In the genomic region with DNA sequence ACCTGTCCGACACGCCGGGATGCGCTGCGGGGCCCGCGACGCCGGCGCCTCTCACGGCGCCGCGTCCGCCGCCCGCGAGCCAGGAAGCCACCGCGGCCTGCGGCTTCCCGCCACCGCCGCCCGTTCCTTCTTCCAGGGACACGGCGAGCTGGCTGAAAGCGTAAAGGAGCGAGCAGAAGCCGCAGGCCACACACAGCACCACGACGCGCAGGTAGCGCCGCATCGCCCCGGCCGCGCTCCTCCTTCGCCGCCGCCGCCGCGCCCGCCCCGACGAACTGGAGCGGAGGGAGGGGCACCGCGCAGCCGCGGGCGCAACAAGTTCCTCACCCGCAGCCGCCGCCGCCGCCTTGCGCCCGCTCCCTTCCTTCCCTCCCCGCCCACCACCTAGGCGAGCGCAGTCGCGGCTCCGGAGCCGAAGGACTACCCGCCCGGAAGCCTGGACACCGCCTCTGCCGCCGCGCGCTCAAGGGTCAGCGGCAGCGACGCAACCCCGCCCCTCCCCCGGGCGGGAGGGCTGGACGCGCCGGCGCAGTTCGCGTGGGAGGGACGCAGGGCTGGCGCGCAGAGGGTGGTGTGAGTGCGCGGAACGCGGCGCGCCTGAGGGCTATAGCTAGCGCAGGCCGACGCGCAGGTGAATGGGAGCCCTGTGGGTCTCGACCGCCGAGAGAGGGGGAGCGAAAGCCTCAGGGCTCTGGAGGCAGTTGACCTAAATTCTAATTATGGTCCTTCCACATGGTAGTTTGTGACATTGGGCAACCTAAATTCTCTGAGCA, we compare ENCODE assay signal across 8 cellular contexts. TPM values are rescaled to one million over a fixed set of nuclear protein-coding genes. Genes with fewer than 3 reads are reported as not detected.
A peak's percentile ranks its signal among the peaks of the same experiment; 100 is the strongest.
DNase-seq lines count a peak whose midpoint lies in the region; ATAC-seq and TF ChIP-seq lines count a peak whose summit lies in the region.

A gene with protein sequence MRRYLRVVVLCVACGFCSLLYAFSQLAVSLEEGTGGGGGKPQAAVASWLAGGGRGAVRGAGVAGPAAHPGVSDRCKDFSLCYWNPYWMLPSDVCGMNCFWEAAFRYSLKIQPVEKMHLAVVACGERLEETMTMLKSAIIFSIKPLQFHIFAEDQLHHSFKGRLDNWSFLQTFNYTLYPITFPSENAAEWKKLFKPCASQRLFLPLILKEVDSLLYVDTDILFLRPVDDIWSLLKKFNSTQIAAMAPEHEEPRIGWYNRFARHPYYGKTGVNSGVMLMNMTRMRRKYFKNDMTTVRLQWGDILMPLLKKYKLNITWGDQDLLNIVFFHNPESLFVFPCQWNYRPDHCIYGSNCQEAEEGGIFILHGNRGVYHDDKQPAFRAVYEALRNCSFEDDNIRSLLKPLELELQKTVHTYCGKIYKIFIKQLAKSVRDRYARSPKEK (minus strand): TSS at position 451 of the 773 bp plus-strand sequence. CDS start 228 bp downstream, at position 223.

- H3K36me3 ChIP-seq in colonic mucosa: no peaks in the 10 kb centered on the region

- H3K9me3 ChIP-seq in colonic mucosa: no peaks in the 10 kb centered on the region

- no peaks in the 10 kb centered on the region for H3K4me1 ChIP-seq in colonic mucosa

- no peaks in the 10 kb centered on the region for H3K27me3 ChIP-seq in colonic mucosa

- peak; percentile 93 for DNase-seq in Ammon's horn (ENCODE audit: low spot score)
- peak; percentile 93 for DNase-seq in NCI-H510A (lab: John Stamatoyannopoulos, UW)
- DNase-seq in activated CD4-positive, alpha-beta T cell treated with anti-CD3 and anti-CD28 coated beads for 48 hours: peak; percentile 85
- DNase-seq in colonic mucosa: peak; percentile 94
- DNase-seq in left colon: peak; percentile 93
- peak; percentile 53 to 78 for DNase-seq in stimulated activated CD4-positive, alpha-beta T cell treated with anti-CD3 and anti-CD28 coated beads, Interleukin-1b, Interleukin-23, amount 100 ng/mL, for 4 hours (ENCODE audit: low read depth in 2 of 2)

- peak; percentile 94 for TF ChIP-seq POLR2A in GM19193 (IDR thresholded peaks at IDR 0.05; ENCODE audit: extremely low read depth, insufficient read depth, insufficient read length)

- ATAC-seq in HG03432 (IDR thresholded peaks at IDR 0.05; ENCODE audit: unreplicated experiment): peak; percentile 94
- peak; percentile 96 for ATAC-seq in left colon

- TF ChIP-seq CTCF in colonic mucosa (IDR thresholded peaks at IDR 0.05): no peak

- intact Hi-C loops in colonic mucosa (cut with DNase I) (loop anchor here (10.0 kb wide), 1 partner anchor 90 kb away; a partner anchor contains a TSS), left colon (cut with DNase I, micrococcal nuclease) (loop anchor here in 1 of 2 donors (5.0 kb wide), 1 partner anchor 183 kb away; a partner anchor contains a TSS)

- peak within 1 kb of the TSS; percentile 79 to 85 for H3K9ac ChIP-seq in colonic mucosa (ENCODE audit: low read depth in 2 of 2, low read length in 2 of 2)

- peak within 1 kb of the TSS; percentile 93 for H3K27ac ChIP-seq in colonic mucosa

- H3K4me3 ChIP-seq in colonic mucosa: peak within 1 kb of the TSS; percentile 63

RNA-seq across cellular contexts. Expression of the gene that starts here (rescaled TPM):
- 10 to 100 TPM in 1 of 2 donors, 1 to 10 TPM in 1; 9.3 to 11.1 TPM for total RNA-seq in colonic mucosa
- 1 to 10 TPM; 8.5 to 9.3 TPM for total RNA-seq in left colon

Comparison
In these comparisons a context has a peak if more than half of its experiments do, and no peak if none do; other contexts are left out.
1. Peak in every context shown above with its lines: DNase-seq, ATAC-seq, H3K4me3 ChIP-seq and H3K27ac ChIP-seq.